In the genomic region with DNA sequence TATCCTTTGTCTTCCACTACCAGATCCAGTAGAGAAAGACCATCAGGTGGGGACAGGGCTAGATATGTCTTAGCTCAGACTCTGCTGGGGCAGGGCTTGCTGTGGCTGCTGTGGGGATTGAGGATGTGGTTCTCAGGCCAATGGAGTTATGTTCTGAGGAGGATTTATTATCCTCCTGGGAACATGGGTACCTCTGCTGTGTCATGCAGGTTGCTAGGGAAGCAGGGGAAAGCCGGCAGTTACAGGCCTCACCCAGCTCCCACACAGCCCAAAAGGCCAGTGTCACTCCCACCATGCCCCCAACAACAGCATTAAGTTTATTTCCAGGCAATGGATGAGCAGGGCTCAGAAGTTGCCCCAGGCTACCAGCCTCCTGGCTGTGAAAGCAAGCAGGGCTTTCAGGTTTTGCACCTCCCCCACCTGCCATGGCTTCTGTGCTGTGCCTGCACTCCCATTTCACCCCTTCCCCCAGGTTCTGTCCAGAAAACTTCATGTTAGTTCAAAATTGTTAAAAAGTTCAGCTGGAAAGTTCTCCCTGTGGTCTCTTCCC, we compare ENCODE assay signal across 22 cellular contexts.
"Had no signal": no experiment of that assay in that cellular context is flagged by ENCODE, and none has a peak within 500 bp of the region (broad histone marks: within the 10 kb centered on the region; RNA-seq: fewer than 3 reads in every experiment).

No MANE protein-coding gene starts in this region.

- H3K36me3 ChIP-seq: heart left ventricle, suprapubic skin, transverse colon, vagina, WERI-Rb-1 had no signal

- H3K27ac Mint-ChIP-seq: activated CD8-positive, alpha-beta T cell treated with anti-CD3 and anti-CD28 coated beads, Interleukin-2, amount 10 ng/mL, durations not matched to agents 7 days and 5 days; activated naive CD4-positive, alpha-beta T cell treated with anti-CD3 and anti-CD28 coated beads, Interleukin-2, amount 50 U/mL, for 72 hours; memory B cell; stimulated activated naive CD8-positive, alpha-beta T cell treated with anti-CD3 and anti-CD28 coated beads, Interleukin-15, Interleukin-2, amounts not matched to agents 100 ng/mL and 50 ng/mL, for 24 hours; T-helper 2 cell treated with Interferon-gamma antibody and Interleukin-4, amounts not matched to agents 5 μg/mL and 100 μg/mL, for 36 hours had no signal

- ATAC-seq: activated CD8-positive, alpha-beta T cell treated with anti-CD3 and anti-CD28 coated beads, Interleukin-2, amount 10 ng/mL, durations not matched to agents 7 days and 5 days; activated naive CD4-positive, alpha-beta T cell treated with anti-CD3 and anti-CD28 coated beads, Interleukin-2, amount 50 U/mL, for 72 hours; heart left ventricle; left cardiac atrium; mucosa of descending colon; right cardiac atrium had no signal

- H3K4me3 Mint-ChIP-seq: activated CD8-positive, alpha-beta T cell treated with anti-CD3 and anti-CD28 coated beads, Interleukin-2, amount 10 ng/mL, durations not matched to agents 7 days and 5 days; brain; memory B cell; naive B cell; stimulated activated naive CD8-positive, alpha-beta T cell treated with anti-CD3 and anti-CD28 coated beads, Interleukin-15, Interleukin-2, amounts not matched to agents 100 ng/mL and 50 ng/mL, for 24 hours; T-helper 2 cell treated with Interferon-gamma antibody and Interleukin-4, amounts not matched to agents 5 μg/mL and 100 μg/mL, for 36 hours had no signal

- H3K27me3 ChIP-seq: heart left ventricle, suprapubic skin, transverse colon, vagina had no signal

- H3K4me3 ChIP-seq: heart left ventricle, mucosa of descending colon, suprapubic skin, transverse colon, vagina had no signal

- DNase-seq: activated CD4-positive, alpha-beta T cell treated with anti-CD3 and anti-CD28 coated beads for 1 hour; activated CD4-positive, alpha-beta T cell treated with anti-CD3 and anti-CD28 coated beads, Interleukin-2, amount 50 U/mL, for 1 hour; activated CD8-positive, alpha-beta T cell treated with anti-CD3 and anti-CD28 coated beads, Interleukin-2, amount 10 ng/mL, durations not matched to agents 7 days and 5 days; activated gamma-delta T cell treated with Interleukin-2 at 50 U/mL for 16 hours; aorta; heart left ventricle; left cardiac atrium; mucosa of descending colon; naive B cell; right cardiac atrium; stimulated activated CD4-positive, alpha-beta T cell treated with anti-CD3 and anti-CD28 coated beads, Interleukin-12 subunit alpha, Interleukin-12 subunit beta, amount 100 ng/mL, for 4 hours; stimulated activated CD4-positive, alpha-beta T cell treated with anti-CD3 and anti-CD28 coated beads, Interleukin-4, amount 100 ng/mL, for 4 hours; transverse colon; WERI-Rb-1 had no signal

- H3K4me1 Mint-ChIP-seq: memory B cell, naive B cell had no signal

- H3K4me1 ChIP-seq: heart left ventricle, parathyroid adenoma, suprapubic skin, transverse colon, vagina had no signal

- H3K9me3 ChIP-seq: transverse colon, vagina had no signal

- H3K36me3 Mint-ChIP-seq: activated naive CD4-positive, alpha-beta T cell treated with anti-CD3 and anti-CD28 coated beads, Interleukin-2, amount 50 U/mL, for 72 hours; brain; memory B cell; naive B cell had no signal

- H3K27me3 Mint-ChIP-seq: brain; memory B cell; naive B cell; stimulated activated naive CD8-positive, alpha-beta T cell treated with anti-CD3 and anti-CD28 coated beads, Interleukin-15, Interleukin-2, amounts not matched to agents 100 ng/mL and 50 ng/mL, for 24 hours had no signal
